15 cellular contexts compared by ENCODE assay signal in genomic region chr19:55590621-55591020, GRCh38.
DNase-seq lines count a peak whose midpoint lies in the region; ATAC-seq, FAIRE-seq and TF ChIP-seq lines count a peak whose summit lies in the region.
"Had no signal": no experiment of that assay in that cellular context is flagged by ENCODE, and none has a peak within 500 bp of the region (broad histone marks: within the 10 kb centered on the region; RNA-seq: fewer than 3 reads in every experiment).

No MANE protein-coding gene starts in this region.

- DNase-seq in NCI-H1417 (lab: John Stamatoyannopoulos, UW), result peak; percentile 11 to 20 (median 16)
- no peak for DNase-seq in NCI-H1417 treated with DMSO at 0.1 percent for 48 hours (lab: John Stamatoyannopoulos, UW)
- peak; percentile 70 for DNase-seq in NCI-H2227 (lab: John Stamatoyannopoulos, UW; ENCODE audit: unreplicated experiment)
- peak; percentile 68 to 71 for DNase-seq in erythroblast (lab: John Stamatoyannopoulos, UW)
- DNase-seq in substantia nigra (lab: John Stamatoyannopoulos, UW), result no peak
- DNase-seq in activated gamma-delta T cell treated with Interleukin-2 at 50 U/mL for 16 hours, result no peak
- DNase-seq: ACHN; activated CD4-positive, CD25-positive, alpha-beta regulatory T cell treated with anti-CD3 and anti-CD28 coated beads, Interleukin-2, amount 50 U/mL, for 72 hours; EL; HFFc6; NCI-H345; upper lobe of right lung had no signal

- peak; percentile 23 for FAIRE-seq in G401.6 (lab: Jason Lieb, UNC)

- no peak for TF ChIP-seq POLR2A in erythroblast (IDR thresholded peaks at IDR 0.05; ENCODE audit: low read length)

- no peak overlapping the region for H3K27ac ChIP-seq in substantia nigra (ENCODE audit: low read depth, low read length, poor library complexity, severe bottlenecking)
- H3K27ac ChIP-seq: SJCRH30, upper lobe of right lung had no signal

- ATAC-seq in GM19452 (IDR thresholded peaks at IDR 0.05; ENCODE audit: unreplicated experiment), result no peak
- ATAC-seq: upper lobe of right lung had no signal

Comparison
In these comparisons a context has a peak if more than half of its experiments do, and no peak if none do; other contexts are left out.
1. DNase-seq: peak in NCI-H1417 (3 of 3), NCI-H2227 (single experiment) and erythroblast (2 of 2); none in NCI-H1417 treated with DMSO at 0.1 percent for 48 hours (single experiment), substantia nigra (0 of 49) and activated gamma-delta T cell treated with Interleukin-2 at 50 U/mL for 16 hours (single experiment).